In the genomic region with DNA sequence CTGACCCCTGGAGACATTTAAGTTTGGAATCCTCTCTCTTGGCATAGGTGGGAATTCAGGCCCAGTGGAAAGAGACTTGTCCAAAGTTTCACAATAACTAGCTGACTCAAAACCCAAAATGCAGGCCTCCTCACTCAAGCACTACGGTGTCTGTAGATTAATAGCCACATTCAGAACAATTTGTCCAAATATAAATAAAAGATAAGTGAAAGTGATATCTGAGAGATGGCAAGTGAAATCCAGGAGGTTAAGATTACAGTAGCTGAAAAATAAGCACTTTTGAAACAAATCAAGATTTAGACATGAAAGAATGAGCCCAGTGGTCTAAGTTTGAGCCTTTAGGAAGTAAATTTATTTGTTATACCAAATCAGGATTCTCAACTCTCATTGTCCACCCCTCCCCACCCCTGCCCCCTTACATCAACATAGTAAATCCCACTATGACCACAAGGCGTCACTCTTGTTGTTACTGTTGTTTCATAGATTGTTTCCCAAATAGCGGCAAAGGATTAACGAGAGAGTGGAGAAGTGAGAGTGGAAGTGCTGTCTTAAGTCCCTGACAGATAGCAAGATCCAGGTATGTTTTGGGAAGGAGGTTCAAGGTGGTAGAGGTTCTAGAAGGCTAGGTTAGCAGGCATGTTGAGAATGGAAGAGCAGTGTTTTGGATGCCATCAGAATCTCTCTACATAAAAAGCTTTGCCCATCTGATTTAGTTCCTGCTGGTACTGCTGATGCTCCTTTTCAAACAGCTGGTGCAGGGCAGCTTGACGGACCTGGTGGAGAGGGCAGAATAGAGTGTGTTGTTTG, we compare ENCODE assay signal across 8 cellular contexts. TPM values are rescaled to one million over a fixed set of nuclear protein-coding genes. Genes with fewer than 3 reads are reported as not detected.
A peak's percentile ranks its signal among the peaks of the same experiment; 100 is the strongest.
DNase-seq lines count a peak whose midpoint lies in the region; ATAC-seq, FAIRE-seq and TF ChIP-seq lines count a peak whose summit lies in the region.

No MANE protein-coding gene starts in this region.

- no peaks in the 10 kb centered on the region for H3K9me3 Mint-ChIP-seq in naive thymus-derived CD4-positive, alpha-beta T cell

- H3K27me3 ChIP-seq in naive thymus-derived CD4-positive, alpha-beta T cell (ENCODE audit: control insufficient read depth in 2 of 2, insufficient read depth in 2 of 2, low read length in 2 of 2): no peaks in the 10 kb centered on the region

- H3K4me3 ChIP-seq in naive thymus-derived CD4-positive, alpha-beta T cell (ENCODE audit: low read length): no peak overlapping the region

- peak; percentile 84 for TF ChIP-seq CTCF in 22Rv1 (IDR thresholded peaks at IDR 0.05)

- CTCF ChIA-PET in naive thymus-derived CD4-positive, alpha-beta T cell (lab: Charles Lee): interaction anchor here (0.6 to 3.0 kb wide), 13 partner anchors 14 to 479 kb away, joined by 3 to 34 read pairs (median 4); a partner anchor contains a TSS

- ATAC-seq in naive thymus-derived CD4-positive, alpha-beta T cell: peak; percentile 91
- no peak for ATAC-seq in HG03457 (IDR thresholded peaks at IDR 0.05; ENCODE audit: unreplicated experiment)

- POLR2A ChIA-PET in naive thymus-derived CD4-positive, alpha-beta T cell (lab: Charles Lee): interaction anchor here (0.6 to 2.8 kb wide), 9 partner anchors 19 to 1181 kb away, joined by 3 to 12 read pairs (median 3); a partner anchor contains a TSS

- H3K4me1 ChIP-seq in naive thymus-derived CD4-positive, alpha-beta T cell (ENCODE audit: control insufficient read depth in 2 of 2, insufficient read depth in 2 of 2, low read length in 2 of 2): no peaks in the 10 kb centered on the region

- H3K36me3 ChIP-seq in naive thymus-derived CD4-positive, alpha-beta T cell (ENCODE audit: control insufficient read depth in 2 of 3, insufficient read depth in 3 of 3, low read length in 3 of 3): no peaks in the 10 kb centered on the region

- DNase-seq in EH (ENCODE audit: low read depth): peak; percentile 68
- DNase-seq in NCI-H1092 (lab: John Stamatoyannopoulos, UW): peak; percentile 30
- peak; percentile 79 for DNase-seq in epidermal melanocyte (ENCODE audit: insufficient read length, low spot score)
- peak in 7 of 9 donors; percentile 44 to 66 (median 61) for DNase-seq in naive thymus-derived CD4-positive, alpha-beta T cell
- no peak for DNase-seq in NK-92 (lab: John Stamatoyannopoulos, UW; ENCODE audit: unreplicated experiment)

- intact Hi-C loops in naive thymus-derived CD4-positive, alpha-beta T cell (cut with micrococcal nuclease): loop anchor here (1.0 to 2.0 kb wide), 7 partner anchors 16 to 279 kb away; a partner anchor contains a TSS

- peak overlapping the region; percentile 10 for H3K27ac ChIP-seq in 22Rv1
- H3K27ac ChIP-seq in naive thymus-derived CD4-positive, alpha-beta T cell (ENCODE audit: low read depth, low read length): no peak overlapping the region

- H3K36me3 Mint-ChIP-seq in naive thymus-derived CD4-positive, alpha-beta T cell: no peaks in the 10 kb centered on the region

- peaks cover 0 to 7% (median 0%) of the 10 kb centered on the region in 5 donors for H3K27me3 Mint-ChIP-seq in naive thymus-derived CD4-positive, alpha-beta T cell

- no peak overlapping the region for H3K4me3 Mint-ChIP-seq in naive thymus-derived CD4-positive, alpha-beta T cell

- H3K27ac Mint-ChIP-seq in naive thymus-derived CD4-positive, alpha-beta T cell: peak overlapping the region in 1 of 9 donors; percentile 69

- peak; percentile 46 for FAIRE-seq in TTC549 (lab: Jason Lieb, UNC)

- H3K9me3 ChIP-seq in naive thymus-derived CD4-positive, alpha-beta T cell (ENCODE audit: control insufficient read depth in 2 of 3, low read length in 3 of 3): no peaks in the 10 kb centered on the region

- peaks cover 0 to 4% (median 0%) of the 10 kb centered on the region in 7 donors for H3K4me1 Mint-ChIP-seq in naive thymus-derived CD4-positive, alpha-beta T cell

RNA-seq across cellular contexts. Expression of a gene that starts 7.1 kb away (rescaled TPM):
- total RNA-seq in naive thymus-derived CD4-positive, alpha-beta T cell: 100 to 1,000 TPM; 264 to 688 (median 281) TPM
- 100 to 1,000 TPM; 653 to 718 TPM for polyA plus RNA-seq in naive thymus-derived CD4-positive, alpha-beta T cell

RNA-seq across cellular contexts. Expression of a gene that starts 7.2 kb away (rescaled TPM):
- total RNA-seq in naive thymus-derived CD4-positive, alpha-beta T cell: not detected
- polyA plus RNA-seq in naive thymus-derived CD4-positive, alpha-beta T cell: not detected

RNA-seq across cellular contexts. Expression of a gene that starts 21.8 kb away (rescaled TPM):
- total RNA-seq in naive thymus-derived CD4-positive, alpha-beta T cell: 100 to 1,000 TPM; 183 to 235 (median 189) TPM
- polyA plus RNA-seq in naive thymus-derived CD4-positive, alpha-beta T cell: 10 to 100 TPM; 49.4 to 79.0 TPM

RNA-seq across cellular contexts. Expression of a gene that starts 44.1 kb away (rescaled TPM):
- total RNA-seq in naive thymus-derived CD4-positive, alpha-beta T cell: under 1 TPM in 4 of 5 experiments, not detected in 1; 0.11 to 0.16 (median 0.15) TPM
- polyA plus RNA-seq in naive thymus-derived CD4-positive, alpha-beta T cell: not detected
